Comparison of ENCODE assay signal across 8 cellular contexts in the genomic region with DNA sequence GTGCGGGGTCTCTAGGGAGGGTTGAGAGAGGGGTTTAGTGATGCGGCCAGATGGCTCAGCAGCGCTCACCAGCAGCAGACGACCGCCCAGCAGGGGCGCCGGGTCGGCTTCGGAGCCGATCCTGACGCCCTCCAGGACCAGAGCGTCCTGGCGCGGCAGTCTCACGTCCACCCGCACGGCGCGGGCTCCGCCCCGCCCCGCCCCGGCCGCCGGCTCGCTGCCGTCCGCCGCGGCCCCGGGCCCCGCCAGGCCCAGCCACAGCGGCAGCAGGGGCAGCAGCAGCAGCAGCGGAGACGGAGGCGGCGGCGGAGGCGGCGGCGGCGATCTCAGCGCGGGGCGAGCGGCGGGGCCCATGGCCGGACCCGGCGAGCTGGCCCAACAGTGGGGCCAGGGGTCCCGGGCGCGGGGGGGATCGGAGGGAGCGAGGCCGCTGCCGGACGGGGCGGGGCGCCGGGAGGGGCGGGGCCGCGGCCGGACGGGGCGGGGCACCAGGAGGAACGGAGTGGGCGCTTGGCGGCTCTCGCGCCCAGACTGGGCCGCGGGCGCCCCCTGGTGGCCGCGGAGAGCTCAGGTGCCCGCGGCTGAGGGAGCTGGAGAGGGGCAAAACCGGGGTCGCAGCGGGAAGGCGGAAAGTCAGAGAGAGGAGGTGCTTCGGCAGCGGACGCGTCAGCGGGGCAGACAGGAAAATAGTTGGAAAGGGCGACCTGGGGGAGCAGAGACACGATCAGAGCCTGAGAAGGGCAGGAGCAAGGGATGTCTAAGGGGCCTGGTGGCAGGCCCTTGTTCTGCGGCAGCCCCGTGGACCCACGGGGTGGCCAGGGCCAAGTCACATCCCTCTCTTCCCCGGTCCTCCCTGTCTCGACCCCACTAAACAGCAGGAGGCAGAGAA. TPM values are rescaled to one million over a fixed set of nuclear protein-coding genes. Genes with fewer than 3 reads are reported as not detected.
DNase-seq lines count a peak whose midpoint lies in the region; ATAC-seq, FAIRE-seq and TF ChIP-seq lines count a peak whose summit lies in the region.

A gene (minus strand): TSS at position 452 of the 889 bp plus-strand sequence. CDS start 98 bp downstream, at position 354.

- in situ Hi-C loops in Caki2 (cut with HindIII; ENCODE audit: low pct_unique_long_range_greater_than_20kb, low sequenced_read_pairs), result loop anchor here (10.0 kb wide), 1 partner anchor 102 kb away; a partner anchor contains a TSS

- peak; percentile 73 for TF ChIP-seq RAD21 in Ishikawa (IDR thresholded peaks at IDR 0.05; ENCODE audit: low read depth)

- no peaks in the 10 kb centered on the region for H3K27me3 ChIP-seq in SJSA1 (replicated peaks)
- no peaks in the 10 kb centered on the region for H3K27me3 ChIP-seq in neutrophil

- 0 out of 2 replicates have a peak, but pooled peaks cover 4% of the 10 kb centered on the region for H3K9me3 ChIP-seq in SJSA1 (replicated peaks)
- no peaks in the 10 kb centered on the region for H3K9me3 ChIP-seq in neutrophil

- no peak within 1 kb of the TSS for H3K27ac ChIP-seq in SJSA1
- H3K27ac ChIP-seq in neutrophil, result peak within 1 kb of the TSS; percentile 71
- H3K27ac ChIP-seq in substantia nigra (ENCODE audit: low read depth, low read length, poor library complexity, severe bottlenecking), result peak within 1 kb of the TSS; percentile 61

- TF ChIP-seq CTCF in neutrophil (IDR thresholded peaks at IDR 0.05), result peak; percentile 91

- ATAC-seq in GM21423 (IDR thresholded peaks at IDR 0.05; ENCODE audit: unreplicated experiment), result peak; percentile 67

- H3K36me3 ChIP-seq in SJSA1 (no peaks in the 10 kb centered on the region), neutrophil (peaks cover 21% of the 10 kb centered on the region)

- DNase-seq in Caki2 (ENCODE audit: low read depth), result peak; percentile 75
- DNase-seq in SJSA1 (ENCODE audit: low read depth in 1 of 2, low spot score in 2 of 2), result peak; percentile 74 to 75
- peak; percentile 81 for DNase-seq in activated naive CD4-positive, alpha-beta T cell treated with Interleukin-2 at 50 U/mL for 16 hours
- peak; percentile 98 to 99 for DNase-seq in frontal cortex (ENCODE audit: low spot score in 2 of 2)
- DNase-seq in substantia nigra (lab: John Stamatoyannopoulos, UW), result peak in 48 of 49 donors; percentile 21 to 93 (median 70)

- peak within 1 kb of the TSS; percentile 59 for H3K4me3 ChIP-seq in SJSA1
- peak within 1 kb of the TSS; percentile 65 for H3K4me3 ChIP-seq in neutrophil (ENCODE audit: low read depth in 1 of 2, low read length in 1 of 2)

- H3K4me1 ChIP-seq in SJSA1 (replicated peaks), result peaks cover 15% of the 10 kb centered on the region
- peaks cover 14% of the 10 kb centered on the region in 2 experiments for H3K4me1 ChIP-seq in neutrophil (ENCODE audit: control insufficient read depth in 1 of 2, insufficient read depth in 1 of 2, low read depth in 1 of 2, low read length in 1 of 2)

- FAIRE-seq in frontal cortex (lab: Jason Lieb, UNC), result no peak

- no peak for TF ChIP-seq EP300 in Ishikawa (IDR thresholded peaks at IDR 0.05; ENCODE audit: borderline replicate concordance)

TF ChIP-seq in Ishikawa, 13 proteins besides CTCF, POLR2A, EP300 and RAD21:
- TF ChIP-seq ZBTB7A (IDR thresholded peaks at IDR 0.05; ENCODE audit: low read depth), result peak; percentile 98
- 0 out of 2 replicates have a peak, but pooled peaks have one; percentile 12 for TF ChIP-seq YY1 (IDR thresholded peaks at IDR 0.05; ENCODE audit: low read depth)
- TF ChIP-seq NFIC (IDR thresholded peaks at IDR 0.05), result no peak
- TF ChIP-seq, protein P1, sequence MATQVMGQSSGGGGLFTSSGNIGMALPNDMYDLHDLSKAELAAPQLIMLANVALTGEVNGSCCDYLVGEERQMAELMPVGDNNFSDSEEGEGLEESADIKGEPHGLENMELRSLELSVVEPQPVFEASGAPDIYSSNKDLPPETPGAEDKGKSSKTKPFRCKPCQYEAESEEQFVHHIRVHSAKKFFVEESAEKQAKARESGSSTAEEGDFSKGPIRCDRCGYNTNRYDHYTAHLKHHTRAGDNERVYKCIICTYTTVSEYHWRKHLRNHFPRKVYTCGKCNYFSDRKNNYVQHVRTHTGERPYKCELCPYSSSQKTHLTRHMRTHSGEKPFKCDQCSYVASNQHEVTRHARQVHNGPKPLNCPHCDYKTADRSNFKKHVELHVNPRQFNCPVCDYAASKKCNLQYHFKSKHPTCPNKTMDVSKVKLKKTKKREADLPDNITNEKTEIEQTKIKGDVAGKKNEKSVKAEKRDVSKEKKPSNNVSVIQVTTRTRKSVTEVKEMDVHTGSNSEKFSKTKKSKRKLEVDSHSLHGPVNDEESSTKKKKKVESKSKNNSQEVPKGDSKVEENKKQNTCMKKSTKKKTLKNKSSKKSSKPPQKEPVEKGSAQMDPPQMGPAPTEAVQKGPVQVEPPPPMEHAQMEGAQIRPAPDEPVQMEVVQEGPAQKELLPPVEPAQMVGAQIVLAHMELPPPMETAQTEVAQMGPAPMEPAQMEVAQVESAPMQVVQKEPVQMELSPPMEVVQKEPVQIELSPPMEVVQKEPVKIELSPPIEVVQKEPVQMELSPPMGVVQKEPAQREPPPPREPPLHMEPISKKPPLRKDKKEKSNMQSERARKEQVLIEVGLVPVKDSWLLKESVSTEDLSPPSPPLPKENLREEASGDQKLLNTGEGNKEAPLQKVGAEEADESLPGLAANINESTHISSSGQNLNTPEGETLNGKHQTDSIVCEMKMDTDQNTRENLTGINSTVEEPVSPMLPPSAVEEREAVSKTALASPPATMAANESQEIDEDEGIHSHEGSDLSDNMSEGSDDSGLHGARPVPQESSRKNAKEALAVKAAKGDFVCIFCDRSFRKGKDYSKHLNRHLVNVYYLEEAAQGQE (IDR thresholded peaks at IDR 0.05; ENCODE audit: low read depth), result no peak
- no peak for TF ChIP-seq FOXM1 (IDR thresholded peaks at IDR 0.05; ENCODE audit: borderline replicate concordance, low read depth)
- no peak for TF ChIP-seq TCF12 (IDR thresholded peaks at IDR 0.05; ENCODE audit: low read depth)
- TF ChIP-seq, protein P2, sequence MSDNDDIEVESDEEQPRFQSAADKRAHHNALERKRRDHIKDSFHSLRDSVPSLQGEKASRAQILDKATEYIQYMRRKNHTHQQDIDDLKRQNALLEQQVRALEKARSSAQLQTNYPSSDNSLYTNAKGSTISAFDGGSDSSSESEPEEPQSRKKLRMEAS (IDR thresholded peaks at IDR 0.05), result no peak
- TF ChIP-seq, protein P3, sequence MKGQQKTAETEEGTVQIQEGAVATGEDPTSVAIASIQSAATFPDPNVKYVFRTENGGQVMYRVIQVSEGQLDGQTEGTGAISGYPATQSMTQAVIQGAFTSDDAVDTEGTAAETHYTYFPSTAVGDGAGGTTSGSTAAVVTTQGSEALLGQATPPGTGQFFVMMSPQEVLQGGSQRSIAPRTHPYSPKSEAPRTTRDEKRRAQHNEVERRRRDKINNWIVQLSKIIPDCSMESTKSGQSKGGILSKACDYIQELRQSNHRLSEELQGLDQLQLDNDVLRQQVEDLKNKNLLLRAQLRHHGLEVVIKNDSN (IDR thresholded peaks at IDR 0.05), result no peak
- TF ChIP-seq CEBPB (IDR thresholded peaks at IDR 0.05), result no peak
- peak; percentile 19; the same call in 1 of the 2 replicates for TF ChIP-seq TAF1 (IDR thresholded peaks at IDR 0.05; ENCODE audit: low read depth)
- TF ChIP-seq CREB1 (IDR thresholded peaks at IDR 0.05; ENCODE audit: low read depth), result no peak
- TF ChIP-seq EGR1 (IDR thresholded peaks at IDR 0.05), result no peak
- no peak for TF ChIP-seq TEAD4 (IDR thresholded peaks at IDR 0.05)
TF ChIP-seq in Ishikawa: peak in this region for 3.

RNA-seq across cellular contexts. Expression of the gene that starts here (rescaled TPM):
- 53.2 and 91.7 TPM in 2 replicates for total RNA-seq in Caki2 (2014; rRNA removed; shearing (Covaris generic); ENCODE audit: low replicate concordance)
- total RNA-seq in SJSA1 (2014; rRNA removed; shearing (Covaris generic)), result 9.2 and 9.5 TPM in 2 replicates
- 22.4 TPM for total RNA-seq in frontal cortex
